ENCODE assay signal across 27 cellular contexts in the genomic region with DNA sequence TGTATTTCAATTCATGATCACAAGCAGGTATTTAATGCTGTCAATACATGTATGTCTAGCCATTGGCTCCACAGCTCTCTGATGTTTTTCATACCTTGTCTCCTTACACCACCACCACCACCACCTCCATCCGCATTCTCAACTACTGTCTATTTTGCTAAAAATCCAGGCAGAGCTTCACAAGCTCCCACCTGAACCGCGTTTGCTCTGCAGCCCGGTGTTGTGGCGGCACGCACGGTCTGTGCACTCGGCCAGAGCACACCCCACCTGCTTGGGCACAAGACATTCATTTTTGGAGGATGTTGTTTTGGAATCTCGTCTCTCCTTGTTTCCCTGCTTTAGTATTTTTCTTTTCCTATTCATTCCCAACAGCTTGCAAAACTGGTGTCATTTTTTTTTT. TPM values are rescaled to one million over a fixed set of nuclear protein-coding genes. Genes with fewer than 3 reads are reported as not detected.
DNase-seq lines count a peak whose midpoint lies in the region; TF ChIP-seq lines count a peak whose summit lies in the region.
"Had no signal": no experiment of that assay in that cellular context is flagged by ENCODE, and none has a peak within 500 bp of the region (broad histone marks: within the 10 kb centered on the region; RNA-seq: fewer than 3 reads in every experiment).

No MANE protein-coding gene starts in this region.

- intact Hi-C loops in esophagus muscularis mucosa (cut with DNase I), result no loop called here

- no peak for TF ChIP-seq EP300 in esophagus muscularis mucosa (IDR thresholded peaks at IDR 0.05)

- H3K27me3 ChIP-seq in esophagus muscularis mucosa, result peaks cover 0 to 48% (median 0%) of the 10 kb centered on the region in 4 donors
- H3K27me3 ChIP-seq: BLaER1; BLaER1 treated with 17β-estradiol and CSF1 and Interleukin-3, amounts not matched to agents 10 nM and 100 nM had no signal

- no peak overlapping the region for H3K27ac ChIP-seq in esophagus muscularis mucosa (replicated peaks in 1 of 4)
- H3K27ac ChIP-seq: 22Rv1; A549; BLaER1; BLaER1 treated with 17β-estradiol and CSF1 and Interleukin-3, amounts not matched to agents 10 nM and 100 nM; C4-2B had no signal

- no peak overlapping the region for H3K4me3 ChIP-seq in esophagus muscularis mucosa
- H3K4me3 ChIP-seq: A549; BLaER1; BLaER1 treated with 17β-estradiol and CSF1 and Interleukin-3, amounts not matched to agents 10 nM and 100 nM had no signal

- no peaks in the 10 kb centered on the region for H3K9me3 ChIP-seq in esophagus muscularis mucosa
- H3K9me3 ChIP-seq: A549, Caco-2 had no signal

- TF ChIP-seq CTCF in esophagus muscularis mucosa (IDR thresholded peaks at IDR 0.05), result no peak

- TF ChIP-seq POLR2A in esophagus muscularis mucosa (IDR thresholded peaks at IDR 0.05; ENCODE audit: low read depth) (no peak), erythroblast (IDR thresholded peaks at IDR 0.05; ENCODE audit: low read length) (no peak)

- no peaks in the 10 kb centered on the region for H3K36me3 ChIP-seq in esophagus muscularis mucosa
- H3K36me3 ChIP-seq: BE2C; BLaER1; BLaER1 treated with 17β-estradiol and CSF1 and Interleukin-3, amounts not matched to agents 10 nM and 100 nM had no signal

- DNase-seq in esophagus muscularis mucosa (ENCODE audit: extremely low spot score) (peak; percentile 86), erythroblast (lab: John Stamatoyannopoulos, UW) (no peak)
- DNase-seq: 8988T; ACHN; AML-193; BE2C; Caco-2; Calu3; CD4-positive, alpha-beta memory T cell; CD4-positive, alpha-beta T cell; CD4-positive, CD25-positive, alpha-beta regulatory T cell; CD8-positive, alpha-beta memory T cell; CD8-positive, alpha-beta T cell; COR-L47; DMS153; DMS53; DMS79; DND-41; EL had no signal

- H3K4me1 ChIP-seq in esophagus muscularis mucosa, result no peaks in the 10 kb centered on the region
- H3K4me1 ChIP-seq: A549, BE2C, BLaER1, Caco-2 had no signal

- 87% methylated on average over 9 of the region's 9 CpGs for WGBS in esophagus muscularis mucosa

RNA-seq across cellular contexts. Expression of a gene that starts 37.6 kb away (rescaled TPM):
- under 1 TPM in 1 of 4 donors, not detected in 3; under 0.01 TPM for total RNA-seq in esophagus muscularis mucosa
- total RNA-seq: A172; A673; B cell; Calu3; CD4-positive, alpha-beta memory T cell; CD4-positive, alpha-beta T cell; CD4-positive, CD25-positive, alpha-beta regulatory T cell; CD8-positive, alpha-beta memory T cell; CD8-positive, alpha-beta T cell had no signal
